Comparison of ENCODE assay signal across 22 cellular contexts in the genomic region with DNA sequence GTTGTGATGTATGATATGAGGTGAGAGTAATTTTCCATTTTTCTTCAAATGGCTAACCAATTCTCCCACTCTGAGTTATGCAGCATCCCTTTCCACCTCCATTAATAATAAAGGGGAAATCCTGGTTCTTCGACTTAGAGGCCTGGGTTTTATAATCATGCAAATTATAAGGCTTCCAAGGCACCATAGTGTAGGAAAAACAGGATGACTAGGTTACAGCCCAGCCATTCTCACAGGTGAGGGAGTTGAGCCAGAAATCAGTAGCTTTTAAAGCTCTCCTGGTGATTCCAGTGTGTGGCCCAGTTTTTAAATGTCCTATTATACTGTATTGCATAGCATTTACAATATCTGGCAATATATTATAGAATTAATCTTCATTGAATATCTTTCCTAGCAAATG.
"Had no signal": no experiment of that assay in that cellular context is flagged by ENCODE, and none has a peak within 500 bp of the region (broad histone marks: within the 10 kb centered on the region; RNA-seq: fewer than 3 reads in every experiment).

No MANE protein-coding gene starts in this region.

- H3K27ac ChIP-seq: KMS-11, RWPE1 had no signal

- H3K4me1 Mint-ChIP-seq: IgD-negative memory B cell had no signal

- ATAC-seq: K562, Panc1 had no signal

- DNase-seq: Kasumi-1, MM.1S, NCI-H1092 treated with DMSO at 0.1 percent for 48 hours, NCI-H1436, NCI-H187, NCI-H2029, NCI-H2081 treated with DMSO at 0.1 percent for 48 hours, NCI-H2171, NCI-H226, NCI-H446, NCI-H510A, NCI-H524 treated with DMSO at 0.1 percent for 48 hours, NCI-H69, NCI-H774, SHP77, SK-N-SH, SW 1271 had no signal

- H3K27ac Mint-ChIP-seq: IgD-negative memory B cell had no signal

- H3K9ac ChIP-seq: KMS-11, SK-N-SH had no signal

- H3K9me2 ChIP-seq: SK-N-SH had no signal

- H3K4me3 ChIP-seq: K562 had no signal

- H3K4me2 ChIP-seq: KMS-11, SK-N-SH had no signal

- H3K4me3 Mint-ChIP-seq: IgD-negative memory B cell had no signal
